18 cellular contexts compared by ENCODE assay signal in the genomic region with DNA sequence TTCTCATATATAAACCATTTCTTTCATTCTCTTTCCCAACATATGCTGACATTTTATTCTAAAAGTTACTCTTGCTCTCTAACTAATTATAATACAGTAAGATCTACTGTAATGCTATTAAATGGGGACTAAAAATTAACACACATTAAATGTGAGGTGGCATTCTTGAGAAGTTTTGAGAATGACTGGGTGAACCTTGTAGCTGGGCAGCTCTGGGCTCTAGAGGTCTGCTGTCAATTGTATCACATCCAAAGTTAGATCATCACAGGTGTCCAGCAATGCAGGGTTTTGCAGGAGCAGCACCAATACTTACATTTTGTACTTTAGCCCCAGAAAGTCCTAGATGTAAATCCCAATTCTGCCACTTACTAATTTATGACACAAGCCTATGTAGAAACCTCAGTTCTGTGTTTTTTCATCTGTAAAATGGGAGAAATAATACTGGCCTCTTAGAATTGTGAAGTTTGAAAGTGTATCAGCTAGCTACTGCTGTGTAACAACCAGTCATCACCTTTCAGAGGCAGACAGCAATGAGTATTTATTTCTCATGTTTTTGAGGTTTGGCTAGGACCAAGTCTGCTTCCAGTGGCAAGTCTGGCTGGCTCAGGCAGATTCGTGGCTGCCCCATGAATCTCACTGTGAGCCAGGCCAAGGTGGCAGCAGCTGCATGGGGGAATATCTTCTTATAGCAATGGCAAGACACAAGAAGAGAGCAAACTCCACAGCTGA.
"Had no signal": no experiment of that assay in that cellular context is flagged by ENCODE, and none has a peak within 500 bp of the region (broad histone marks: within the 10 kb centered on the region; RNA-seq: fewer than 3 reads in every experiment).

No MANE protein-coding gene starts in this region.

- ATAC-seq: gastroesophageal sphincter, left ventricle myocardium superior, T-cell, upper lobe of right lung had no signal

- H3K27ac Mint-ChIP-seq: activated B cell treated with CpG ODN at 0.5 μM for 24 hours; activated CD4-positive, alpha-beta T cell treated with anti-CD3 and anti-CD28 coated beads, Interleukin-2, amount 10 ng/mL, durations not matched to agents 7 days and 5 days; activated naive CD4-positive, alpha-beta T cell treated with anti-CD3 and anti-CD28 coated beads, Interleukin-2, amount 10 ng/mL, durations not matched to agents 7 days and 5 days; activated T-helper 2 cell treated with anti-CD3 and anti-CD28 coated beads, Interferon-gamma antibody, Interleukin-2, Interleukin-4, amounts not matched to agents 10 μg/mL and 5 μg/mL and 100 μg/mL, durations not matched to agents 14 hours and 24 hours and 36 hours; stimulated activated naive B cell treated with anti-CD40 and anti-IgM and Interleukin-4, amounts not matched to agents 10 μg/mL and 1 μg/mL and 100 μg/mL, for 72 hours; T-cell had no signal

- H2AFZ ChIP-seq: neural progenitor cell, parathyroid adenoma had no signal

- H3K27ac ChIP-seq: neural progenitor cell, parathyroid adenoma, right atrium auricular region, spleen, upper lobe of right lung had no signal

- H3K4me1 ChIP-seq: parathyroid adenoma, right atrium auricular region, upper lobe of right lung had no signal

- H3K36me3 ChIP-seq: gastroesophageal sphincter, neural progenitor cell, right atrium auricular region, spleen, upper lobe of right lung had no signal

- H3K36me3 Mint-ChIP-seq: activated naive CD4-positive, alpha-beta T cell treated with anti-CD3 and anti-CD28 coated beads, Interleukin-2, amount 10 ng/mL, durations not matched to agents 7 days and 5 days; neural progenitor cell; stimulated activated naive B cell treated with anti-CD40 and anti-IgM and Interleukin-4, amounts not matched to agents 10 μg/mL and 1 μg/mL and 100 μg/mL, for 72 hours; T-cell had no signal

- DNase-seq: activated B cell treated with CpG ODN at 0.5 μM for 24 hours; activated CD4-positive, alpha-beta T cell treated with anti-CD3 and anti-CD28 coated beads, Interleukin-2, amount 10 ng/mL, durations not matched to agents 7 days and 5 days; activated naive CD4-positive, alpha-beta T cell treated with anti-CD3 and anti-CD28 coated beads, Interleukin-2, amount 10 ng/mL, durations not matched to agents 7 days and 5 days; activated T-cell treated with anti-CD3 and anti-CD28 coated beads for 4 hours; caudate nucleus; cortex of kidney; effector CD8-positive, alpha-beta T cell; left ventricle myocardium superior; stimulated activated CD4-positive, alpha-beta T cell treated with anti-CD3 and anti-CD28 coated beads, Interleukin-1b, Interleukin-23, amount 100 ng/mL, for 48 hours; stimulated activated naive B cell treated with anti-CD40 and anti-IgM and Interleukin-4, amounts not matched to agents 10 μg/mL and 1 μg/mL and 100 μg/mL, for 72 hours; T-cell; upper lobe of right lung had no signal

- H3K4me3 ChIP-seq: gastroesophageal sphincter, neural progenitor cell, right atrium auricular region, spleen, upper lobe of right lung had no signal

- H3K4me3 Mint-ChIP-seq: activated B cell treated with CpG ODN at 0.5 μM for 24 hours; activated CD4-positive, alpha-beta T cell treated with anti-CD3 and anti-CD28 coated beads, Interleukin-2, amount 10 ng/mL, durations not matched to agents 7 days and 5 days; activated naive CD4-positive, alpha-beta T cell treated with anti-CD3 and anti-CD28 coated beads, Interleukin-2, amount 10 ng/mL, durations not matched to agents 7 days and 5 days; neural progenitor cell; stimulated activated naive B cell treated with anti-CD40 and anti-IgM and Interleukin-4, amounts not matched to agents 10 μg/mL and 1 μg/mL and 100 μg/mL, for 72 hours; T-cell had no signal

- H3K27me3 ChIP-seq: neural progenitor cell, right atrium auricular region, upper lobe of right lung had no signal

- H3K79me2 ChIP-seq: parathyroid adenoma had no signal

- H3K4me2 ChIP-seq: neural progenitor cell had no signal

- H3K9ac ChIP-seq: neural progenitor cell, parathyroid adenoma had no signal

- H3K4me1 Mint-ChIP-seq: activated B cell treated with CpG ODN at 0.5 μM for 24 hours; activated CD4-positive, alpha-beta T cell treated with anti-CD3 and anti-CD28 coated beads, Interleukin-2, amount 10 ng/mL, durations not matched to agents 7 days and 5 days; activated naive CD4-positive, alpha-beta T cell treated with anti-CD3 and anti-CD28 coated beads, Interleukin-2, amount 10 ng/mL, durations not matched to agents 7 days and 5 days; T-cell had no signal

- H3K9me3 Mint-ChIP-seq: activated T-helper 2 cell treated with anti-CD3 and anti-CD28 coated beads, Interferon-gamma antibody, Interleukin-2, Interleukin-4, amounts not matched to agents 10 μg/mL and 5 μg/mL and 100 μg/mL, durations not matched to agents 14 hours and 24 hours and 36 hours; neural progenitor cell had no signal
